ENCODE assay signal across 30 cellular contexts in genomic region chr4:172648471-172648870, GRCh38.
DNase-seq lines count a peak whose midpoint lies in the region; ATAC-seq, FAIRE-seq and TF ChIP-seq lines count a peak whose summit lies in the region.
"Had no signal": no experiment of that assay in that cellular context is flagged by ENCODE, and none has a peak within 500 bp of the region (broad histone marks: within the 10 kb centered on the region; RNA-seq: fewer than 3 reads in every experiment).

No MANE protein-coding gene starts in this region.

- TF ChIP-seq CTCF in H1 (IDR thresholded peaks at IDR 0.05; ENCODE audit: control extremely low read depth in 1 of 3, insufficient read depth in 1 of 3, low read depth in 1 of 3, low read length in 3 of 3), result no peak
- TF ChIP-seq CTCF in nephron progenitor cell (IDR thresholded peaks at IDR 0.05), result no peak

- no peaks in the 10 kb centered on the region for H3K79me2 ChIP-seq in H1 (ENCODE audit: control insufficient read depth in 1 of 2, insufficient read depth in 2 of 2, low read length in 2 of 2)
- H3K79me2 ChIP-seq: parathyroid adenoma had no signal

- no peak overlapping the region for H2BK20ac ChIP-seq in H1 (ENCODE audit: low read length)

- POLR2A ChIA-PET in H1 (lab: Charles Lee; ENCODE audit: partially characterized antibody), result no interaction called here

- no peak overlapping the region for H2BK5ac ChIP-seq in H1 (ENCODE audit: low read depth, low read length)

- no peaks in the 10 kb centered on the region for H3K79me1 ChIP-seq in H1 (ENCODE audit: low read depth, low read length)

- H3K56ac ChIP-seq in H1 (replicated peaks; ENCODE audit: insufficient read length, low read depth, low read length), result no peak overlapping the region

- no peak overlapping the region for H3K14ac ChIP-seq in H1 (ENCODE audit: insufficient read length)

- H3K36me3 Mint-ChIP-seq in nephron progenitor cell (ENCODE audit: low read depth), result no peaks in the 10 kb centered on the region
- no peaks in the 10 kb centered on the region for H3K36me3 Mint-ChIP-seq in stimulated activated naive B cell treated with anti-CD40 and anti-IgM and Interleukin-4, amounts not matched to agents 10 μg/mL and 1 μg/mL and 100 μg/mL, for 72 hours
- H3K36me3 Mint-ChIP-seq: activated naive CD4-positive, alpha-beta T cell treated with anti-CD3 and anti-CD28 coated beads, Interleukin-2, amount 10 ng/mL, durations not matched to agents 7 days and 5 days had no signal

- H3K4ac ChIP-seq in H1 (replicated peaks; ENCODE audit: insufficient read length, low read depth, low read length), result no peak overlapping the region

- no peak overlapping the region for H2BK12ac ChIP-seq in H1 (ENCODE audit: low read depth, low read length)

- no peak for TF ChIP-seq RAD21 in H1 (IDR thresholded peaks at IDR 0.05 in 1 of 2, conservative IDR thresholded peaks at IDR 0.05 in 1 of 2; ENCODE audit: low read depth in 2 of 2, low read length in 2 of 2)

- TF ChIP-seq EP300 in H1 (IDR thresholded peaks at IDR 0.05; ENCODE audit: borderline replicate concordance in 1 of 2, low read depth in 2 of 2, low read length in 2 of 2), result no peak

- H3K4me2 ChIP-seq in H1 (ENCODE audit: insufficient read depth in 1 of 2, low read depth in 2 of 2, low read length in 2 of 2), result no peak overlapping the region

- no peak overlapping the region for H3K9ac ChIP-seq in H1 (replicated peaks in 1 of 4; ENCODE audit: extremely low read depth in 1 of 4, low read depth in 3 of 4, low read length in 3 of 4)
- H3K9ac ChIP-seq: BLaER1 treated with 17β-estradiol and CSF1 and Interleukin-3, amounts not matched to agents 10 nM and 100 nM; parathyroid adenoma had no signal

- no peaks in the 10 kb centered on the region for H3K36me3 ChIP-seq in H1 (ENCODE audit: control insufficient read depth in 2 of 4, insufficient read depth in 4 of 4, low read length in 3 of 4)
- H3K36me3 ChIP-seq: BLaER1 treated with 17β-estradiol and CSF1 and Interleukin-3, amounts not matched to agents 10 nM and 100 nM; gastrocnemius medialis; Peyer's patch; SJSA1 had no signal

- H3K18ac ChIP-seq in H1 (ENCODE audit: extremely low read depth, low read length), result no peak overlapping the region

- H3K27ac Mint-ChIP-seq in nephron progenitor cell, result peak overlapping the region; percentile 9
- no peak overlapping the region for H3K27ac Mint-ChIP-seq in stimulated activated naive B cell treated with anti-CD40 and anti-IgM and Interleukin-4, amounts not matched to agents 10 μg/mL and 1 μg/mL and 100 μg/mL, for 72 hours
- H3K27ac Mint-ChIP-seq: activated naive CD4-positive, alpha-beta T cell treated with anti-CD3 and anti-CD28 coated beads, Interleukin-2, amount 10 ng/mL, durations not matched to agents 7 days and 5 days; activated T-helper 17 cell treated with anti-CD3 and anti-CD28 coated beads, Interleukin-2, amount 50 U/mL, for 72 hours; effector memory CD8-positive, alpha-beta T cell; nephron had no signal

- no peaks in the 10 kb centered on the region for H3K9me3 Mint-ChIP-seq in nephron progenitor cell
- H3K9me3 Mint-ChIP-seq in stimulated activated naive B cell treated with anti-CD40 and anti-IgM and Interleukin-4, amounts not matched to agents 10 μg/mL and 1 μg/mL and 100 μg/mL, for 72 hours, result no peaks in the 10 kb centered on the region
- H3K9me3 Mint-ChIP-seq: nephron had no signal

- H3K4me1 Mint-ChIP-seq in nephron progenitor cell, result no peaks in the 10 kb centered on the region
- H3K4me1 Mint-ChIP-seq in stimulated activated naive B cell treated with anti-CD40 and anti-IgM and Interleukin-4, amounts not matched to agents 10 μg/mL and 1 μg/mL and 100 μg/mL, for 72 hours, result no peaks in the 10 kb centered on the region
- H3K4me1 Mint-ChIP-seq: activated naive CD4-positive, alpha-beta T cell treated with anti-CD3 and anti-CD28 coated beads, Interleukin-2, amount 10 ng/mL, durations not matched to agents 7 days and 5 days; activated T-helper 17 cell treated with anti-CD3 and anti-CD28 coated beads, Interleukin-2, amount 50 U/mL, for 72 hours; nephron had no signal

- TF ChIP-seq POLR2A in H1 (IDR thresholded peaks at IDR 0.05; ENCODE audit: control extremely low read depth in 1 of 2, low read depth in 2 of 2, low read length in 2 of 2), result no peak

- 92% methylated on average over 2 of the region's 2 CpGs; no CpG with 5 or more reads in 1 of the 2 experiments for WGBS in H1 (ENCODE audit: extremely low coverage in 1 of 2, insufficient coverage in 1 of 2, insufficient read length in 1 of 2, insufficient replicate concordance in 2 of 2, low coverage in 1 of 2, low lambda C conversion rate in 2 of 2, missing lambda C conversion rate in 1 of 2), 2 experiments

- no peak overlapping the region for H4K91ac ChIP-seq in H1 (replicated peaks; ENCODE audit: insufficient read length, low read length)

- H3K27me3 Mint-ChIP-seq in nephron progenitor cell (ENCODE audit: low read depth, poor library complexity), result no peaks in the 10 kb centered on the region
- H3K27me3 Mint-ChIP-seq in stimulated activated naive B cell treated with anti-CD40 and anti-IgM and Interleukin-4, amounts not matched to agents 10 μg/mL and 1 μg/mL and 100 μg/mL, for 72 hours, result no peaks in the 10 kb centered on the region
- H3K27me3 Mint-ChIP-seq: activated naive CD4-positive, alpha-beta T cell treated with anti-CD3 and anti-CD28 coated beads, Interleukin-2, amount 10 ng/mL, durations not matched to agents 7 days and 5 days; activated T-helper 17 cell treated with anti-CD3 and anti-CD28 coated beads, Interleukin-2, amount 50 U/mL, for 72 hours; effector memory CD8-positive, alpha-beta T cell had no signal

- H4K5ac ChIP-seq in H1 (ENCODE audit: insufficient read length, low read depth, low read length), result no peak overlapping the region

- H3K9me3 ChIP-seq in H1 (ENCODE audit: insufficient read depth in 2 of 2, low read depth in 1 of 2, low read length in 1 of 2), result no peaks in the 10 kb centered on the region
- H3K9me3 ChIP-seq: gastrocnemius medialis, Peyer's patch, SJSA1 had no signal

- H3K4me3 Mint-ChIP-seq in nephron progenitor cell, result no peak overlapping the region
- no peak overlapping the region for H3K4me3 Mint-ChIP-seq in stimulated activated naive B cell treated with anti-CD40 and anti-IgM and Interleukin-4, amounts not matched to agents 10 μg/mL and 1 μg/mL and 100 μg/mL, for 72 hours
- H3K4me3 Mint-ChIP-seq: activated naive CD4-positive, alpha-beta T cell treated with anti-CD3 and anti-CD28 coated beads, Interleukin-2, amount 10 ng/mL, durations not matched to agents 7 days and 5 days; activated T-helper 17 cell treated with anti-CD3 and anti-CD28 coated beads, Interleukin-2, amount 50 U/mL, for 72 hours; effector memory CD8-positive, alpha-beta T cell; nephron had no signal

- no peak for FAIRE-seq in H1 (lab: Jason Lieb, UNC)
- no peak for FAIRE-seq in RCC 7860 (lab: Jason Lieb, UNC)
- FAIRE-seq: HTR-8/SVneo, small intestine had no signal

- H2AFZ ChIP-seq in H1 (ENCODE audit: low read length), result 0 out of 2 replicates have a peak overlapping the region, but pooled peaks have one; percentile 49
- H2AFZ ChIP-seq: parathyroid adenoma had no signal

- peaks cover 0 to 2% (median 0%) of the 10 kb centered on the region in 4 experiments; a peak in 3 of 7 replicates for H3K4me1 ChIP-seq in H1 (replicated peaks in 1 of 4; ENCODE audit: control insufficient read depth in 3 of 4, insufficient read depth in 4 of 4, low read length in 3 of 4)
- H3K4me1 ChIP-seq: gastrocnemius medialis, parathyroid adenoma, SJSA1 had no signal

- H2BK120ac ChIP-seq in H1 (replicated peaks; ENCODE audit: low read depth, low read length), result no peak overlapping the region

- CTCF ChIA-PET in H1 (lab: Charles Lee; ENCODE audit: partially characterized antibody), result no interaction called here

- no peak overlapping the region for H2BK15ac ChIP-seq in H1 (ENCODE audit: low read length)

- no peak overlapping the region for H3K4me3 ChIP-seq in H1 (ENCODE audit: extremely low read depth in 1 of 4, insufficient read depth in 2 of 4, low read depth in 3 of 4, low read length in 4 of 4)
- H3K4me3 ChIP-seq: BLaER1 treated with 17β-estradiol and CSF1 and Interleukin-3, amounts not matched to agents 10 nM and 100 nM; gastrocnemius medialis; lung; Peyer's patch; SJSA1 had no signal

- no peaks in the 10 kb centered on the region for H4K20me1 ChIP-seq in H1 (replicated peaks in 1 of 2; ENCODE audit: control insufficient read depth in 1 of 2, insufficient read depth in 2 of 2, low read length in 2 of 2)
- H4K20me1 ChIP-seq: BLaER1 treated with 17β-estradiol and CSF1 and Interleukin-3, amounts not matched to agents 10 nM and 100 nM had no signal

- H3K23ac ChIP-seq in H1 (ENCODE audit: insufficient read length), result no peak overlapping the region

- H3K27ac ChIP-seq in H1 (ENCODE audit: low read depth, low read length), result no peak overlapping the region
- H3K27ac ChIP-seq: BLaER1 treated with 17β-estradiol and CSF1 and Interleukin-3, amounts not matched to agents 10 nM and 100 nM; gastrocnemius medialis; parathyroid adenoma; Peyer's patch; SJSA1 had no signal

- no peaks in the 10 kb centered on the region for H3K27me3 ChIP-seq in H1 (replicated peaks in 1 of 4; ENCODE audit: control insufficient read depth in 3 of 4, extremely low read depth in 1 of 4, insufficient read depth in 3 of 4, low read length in 3 of 4)
- H3K27me3 ChIP-seq: BLaER1 treated with 17β-estradiol and CSF1 and Interleukin-3, amounts not matched to agents 10 nM and 100 nM; gastrocnemius medialis; Peyer's patch; SJSA1 had no signal

- DNase-seq in HPDE6-E6E7 (ENCODE audit: extremely low spot score) (peak; percentile 20), RPMI8226 (peak; percentile 32), H1 (ENCODE audit: low read depth in 1 of 2, low spot score in 2 of 2) (no peak), nephron progenitor cell (no peak), RCC 7860 (ENCODE audit: low spot score) (no peak)
- DNase-seq in stimulated activated naive CD4-positive, alpha-beta T cell treated with Interleukin-2 at 50 U/mL for 16 hours (lab: John Stamatoyannopoulos, UW), result no peak
- DNase-seq in stimulated activated naive B cell treated with anti-CD40 and anti-IgM and Interleukin-4, amounts not matched to agents 10 μg/mL and 1 μg/mL and 100 μg/mL, for 72 hours, result no peak
- DNase-seq: activated naive CD4-positive, alpha-beta T cell treated with anti-CD3 and anti-CD28 coated beads, Interleukin-2, amount 10 ng/mL, durations not matched to agents 7 days and 5 days; COR-L47; DMS79; effector memory CD8-positive, alpha-beta T cell; gastrocnemius medialis; GF-D8; GOT3; KG1; NCI-H2029 treated with DMSO at 0.1 percent for 48 hours; NCI-H226; NCI-H69; Peyer's patch; small intestine; stimulated activated naive CD8-positive, alpha-beta T cell treated with anti-CD3 and anti-CD28 coated beads, Interleukin-15, Interleukin-2, amounts not matched to agents 100 U/mL and 50 U/mL, for 24 hours; T-helper 9 cell had no signal

- ATAC-seq in GM18502 (IDR thresholded peaks at IDR 0.05; ENCODE audit: poor library complexity, unreplicated experiment), result no peak
- ATAC-seq in stimulated activated naive B cell treated with anti-CD40 and anti-IgM and Interleukin-4, amounts not matched to agents 10 μg/mL and 1 μg/mL and 100 μg/mL, for 72 hours (replicated peaks), result no peak
- ATAC-seq: activated T-helper 17 cell treated with anti-CD3 and anti-CD28 coated beads, Interleukin-2, amount 50 U/mL, for 72 hours; effector memory CD8-positive, alpha-beta T cell; gastrocnemius medialis; stimulated activated naive CD8-positive, alpha-beta T cell treated with anti-CD3 and anti-CD28 coated beads, Interleukin-15, Interleukin-2, amounts not matched to agents 100 U/mL and 50 U/mL, for 24 hours had no signal

- no peak overlapping the region for H2AK5ac ChIP-seq in H1 (ENCODE audit: low read depth, low read length)

- no peaks in the 10 kb centered on the region for H3K23me2 ChIP-seq in H1 (ENCODE audit: low read depth, low read length)

- H4K8ac ChIP-seq in H1 (ENCODE audit: extremely low read depth, insufficient read depth, low read length), result no peak overlapping the region

Comparison
In these comparisons a context has a peak if more than half of its experiments do, and no peak if none do; other contexts are left out.
1. DNase-seq: peak in HPDE6-E6E7 (single experiment) and RPMI8226 (single experiment); none in H1 (0 of 2), nephron progenitor cell (single experiment), RCC 7860 (single experiment), stimulated activated naive CD4-positive, alpha-beta T cell treated with Interleukin-2 at 50 U/mL for 16 hours (single experiment) and stimulated activated naive B cell treated with anti-CD40 and anti-IgM and Interleukin-4, amounts not matched to agents 10 μg/mL and 1 μg/mL and 100 μg/mL, for 72 hours (single experiment).